Comparison of ENCODE assay signal across 1 cellular context in the genomic region with DNA sequence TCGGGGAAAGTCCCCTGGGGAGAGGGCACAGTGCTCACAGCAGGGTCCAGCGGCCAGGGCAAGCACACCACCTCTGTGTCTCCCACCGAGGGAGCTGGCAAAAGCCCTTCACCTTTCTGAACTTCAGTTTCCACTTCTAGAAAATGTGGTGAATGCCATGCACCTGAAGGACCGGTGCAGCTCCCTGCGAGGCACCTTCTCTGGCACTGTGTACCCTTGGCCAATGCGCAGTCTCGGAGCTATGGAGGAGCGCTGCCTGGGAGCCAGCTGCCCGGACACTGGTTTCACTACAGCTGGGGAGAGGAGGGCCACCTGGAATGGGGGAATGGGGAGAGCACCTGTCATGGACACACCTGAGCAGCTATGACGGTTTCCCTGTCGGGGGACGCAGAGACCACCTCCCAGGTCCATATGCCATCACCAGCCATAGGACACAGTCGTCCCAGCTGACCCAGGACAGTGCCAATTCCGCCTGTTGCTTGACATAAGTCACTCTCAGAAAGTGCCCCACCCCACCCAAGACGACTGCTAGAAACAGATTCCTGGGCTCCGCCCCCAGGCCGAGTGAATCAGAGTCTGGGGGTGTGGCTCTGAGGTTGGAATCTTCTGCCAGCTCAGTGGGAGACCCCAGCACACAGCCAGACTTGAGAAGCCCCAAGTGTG.
TF ChIP-seq lines count a peak whose summit lies in the region.

No MANE protein-coding gene starts in this region.

TF ChIP-seq in HepG2, 621 proteins besides CTCF, POLR2A, EP300 and RAD21 (continued from another document):
- TF ChIP-seq, protein P1, sequence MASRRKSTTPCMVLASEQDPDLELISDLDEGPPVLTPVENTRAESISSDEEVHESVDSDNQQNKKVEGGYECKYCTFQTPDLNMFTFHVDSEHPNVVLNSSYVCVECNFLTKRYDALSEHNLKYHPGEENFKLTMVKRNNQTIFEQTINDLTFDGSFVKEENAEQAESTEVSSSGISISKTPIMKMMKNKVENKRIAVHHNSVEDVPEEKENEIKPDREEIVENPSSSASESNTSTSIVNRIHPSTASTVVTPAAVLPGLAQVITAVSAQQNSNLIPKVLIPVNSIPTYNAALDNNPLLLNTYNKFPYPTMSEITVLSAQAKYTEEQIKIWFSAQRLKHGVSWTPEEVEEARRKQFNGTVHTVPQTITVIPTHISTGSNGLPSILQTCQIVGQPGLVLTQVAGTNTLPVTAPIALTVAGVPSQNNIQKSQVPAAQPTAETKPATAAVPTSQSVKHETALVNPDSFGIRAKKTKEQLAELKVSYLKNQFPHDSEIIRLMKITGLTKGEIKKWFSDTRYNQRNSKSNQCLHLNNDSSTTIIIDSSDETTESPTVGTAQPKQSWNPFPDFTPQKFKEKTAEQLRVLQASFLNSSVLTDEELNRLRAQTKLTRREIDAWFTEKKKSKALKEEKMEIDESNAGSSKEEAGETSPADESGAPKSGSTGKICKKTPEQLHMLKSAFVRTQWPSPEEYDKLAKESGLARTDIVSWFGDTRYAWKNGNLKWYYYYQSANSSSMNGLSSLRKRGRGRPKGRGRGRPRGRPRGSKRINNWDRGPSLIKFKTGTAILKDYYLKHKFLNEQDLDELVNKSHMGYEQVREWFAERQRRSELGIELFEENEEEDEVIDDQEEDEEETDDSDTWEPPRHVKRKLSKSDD (CRISPR knock-in tag; IDR thresholded peaks at IDR 0.05; ENCODE audit: low read depth) = no peak
- TF ChIP-seq ZNF143 (CRISPR knock-in tag; IDR thresholded peaks at IDR 0.05) = no peak
- no peak for TF ChIP-seq AGO2 (optimal IDR thresholded peaks at IDR 0.05; ENCODE audit: low read depth, low read length)
- no peak for TF ChIP-seq ZSCAN21 (CRISPR knock-in tag; IDR thresholded peaks at IDR 0.05; ENCODE audit: borderline replicate concordance)
- no peak for TF ChIP-seq ZNF772 (CRISPR knock-in tag; IDR thresholded peaks at IDR 0.05)
- no peak for TF ChIP-seq ZNF367 (CRISPR knock-in tag; IDR thresholded peaks at IDR 0.05; ENCODE audit: borderline replicate concordance)
- TF ChIP-seq, protein P2, sequence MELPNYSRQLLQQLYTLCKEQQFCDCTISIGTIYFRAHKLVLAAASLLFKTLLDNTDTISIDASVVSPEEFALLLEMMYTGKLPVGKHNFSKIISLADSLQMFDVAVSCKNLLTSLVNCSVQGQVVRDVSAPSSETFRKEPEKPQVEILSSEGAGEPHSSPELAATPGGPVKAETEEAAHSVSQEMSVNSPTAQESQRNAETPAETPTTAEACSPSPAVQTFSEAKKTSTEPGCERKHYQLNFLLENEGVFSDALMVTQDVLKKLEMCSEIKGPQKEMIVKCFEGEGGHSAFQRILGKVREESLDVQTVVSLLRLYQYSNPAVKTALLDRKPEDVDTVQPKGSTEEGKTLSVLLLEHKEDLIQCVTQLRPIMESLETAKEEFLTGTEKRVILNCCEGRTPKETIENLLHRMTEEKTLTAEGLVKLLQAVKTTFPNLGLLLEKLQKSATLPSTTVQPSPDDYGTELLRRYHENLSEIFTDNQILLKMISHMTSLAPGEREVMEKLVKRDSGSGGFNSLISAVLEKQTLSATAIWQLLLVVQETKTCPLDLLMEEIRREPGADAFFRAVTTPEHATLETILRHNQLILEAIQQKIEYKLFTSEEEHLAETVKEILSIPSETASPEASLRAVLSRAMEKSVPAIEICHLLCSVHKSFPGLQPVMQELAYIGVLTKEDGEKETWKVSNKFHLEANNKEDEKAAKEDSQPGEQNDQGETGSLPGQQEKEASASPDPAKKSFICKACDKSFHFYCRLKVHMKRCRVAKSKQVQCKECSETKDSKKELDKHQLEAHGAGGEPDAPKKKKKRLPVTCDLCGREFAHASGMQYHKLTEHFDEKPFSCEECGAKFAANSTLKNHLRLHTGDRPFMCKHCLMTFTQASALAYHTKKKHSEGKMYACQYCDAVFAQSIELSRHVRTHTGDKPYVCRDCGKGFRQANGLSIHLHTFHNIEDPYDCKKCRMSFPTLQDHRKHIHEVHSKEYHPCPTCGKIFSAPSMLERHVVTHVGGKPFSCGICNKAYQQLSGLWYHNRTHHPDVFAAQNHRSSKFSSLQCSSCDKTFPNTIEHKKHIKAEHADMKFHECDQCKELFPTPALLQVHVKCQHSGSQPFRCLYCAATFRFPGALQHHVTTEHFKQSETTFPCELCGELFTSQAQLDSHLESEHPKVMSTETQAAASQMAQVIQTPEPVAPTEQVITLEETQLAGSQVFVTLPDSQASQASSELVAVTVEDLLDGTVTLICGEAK (IDR thresholded peaks at IDR 0.05) = no peak
- TF ChIP-seq, protein P2 (CRISPR knock-in tag; IDR thresholded peaks at IDR 0.05) = no peak
- no peak for TF ChIP-seq ZNF430 (CRISPR knock-in tag; IDR thresholded peaks at IDR 0.05)
- no peak for TF ChIP-seq ZNF556 (CRISPR knock-in tag; IDR thresholded peaks at IDR 0.05; ENCODE audit: borderline replicate concordance)
- no peak for TF ChIP-seq ZIK1 (CRISPR knock-in tag; IDR thresholded peaks at IDR 0.05; ENCODE audit: borderline replicate concordance, low read depth)
- TF ChIP-seq, protein P3, sequence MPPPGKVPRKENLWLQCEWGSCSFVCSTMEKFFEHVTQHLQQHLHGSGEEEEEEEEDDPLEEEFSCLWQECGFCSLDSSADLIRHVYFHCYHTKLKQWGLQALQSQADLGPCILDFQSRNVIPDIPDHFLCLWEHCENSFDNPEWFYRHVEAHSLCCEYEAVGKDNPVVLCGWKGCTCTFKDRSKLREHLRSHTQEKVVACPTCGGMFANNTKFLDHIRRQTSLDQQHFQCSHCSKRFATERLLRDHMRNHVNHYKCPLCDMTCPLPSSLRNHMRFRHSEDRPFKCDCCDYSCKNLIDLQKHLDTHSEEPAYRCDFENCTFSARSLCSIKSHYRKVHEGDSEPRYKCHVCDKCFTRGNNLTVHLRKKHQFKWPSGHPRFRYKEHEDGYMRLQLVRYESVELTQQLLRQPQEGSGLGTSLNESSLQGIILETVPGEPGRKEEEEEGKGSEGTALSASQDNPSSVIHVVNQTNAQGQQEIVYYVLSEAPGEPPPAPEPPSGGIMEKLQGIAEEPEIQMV (CRISPR knock-in tag; IDR thresholded peaks at IDR 0.05; ENCODE audit: low read depth) = no peak
- TF ChIP-seq, protein P4, sequence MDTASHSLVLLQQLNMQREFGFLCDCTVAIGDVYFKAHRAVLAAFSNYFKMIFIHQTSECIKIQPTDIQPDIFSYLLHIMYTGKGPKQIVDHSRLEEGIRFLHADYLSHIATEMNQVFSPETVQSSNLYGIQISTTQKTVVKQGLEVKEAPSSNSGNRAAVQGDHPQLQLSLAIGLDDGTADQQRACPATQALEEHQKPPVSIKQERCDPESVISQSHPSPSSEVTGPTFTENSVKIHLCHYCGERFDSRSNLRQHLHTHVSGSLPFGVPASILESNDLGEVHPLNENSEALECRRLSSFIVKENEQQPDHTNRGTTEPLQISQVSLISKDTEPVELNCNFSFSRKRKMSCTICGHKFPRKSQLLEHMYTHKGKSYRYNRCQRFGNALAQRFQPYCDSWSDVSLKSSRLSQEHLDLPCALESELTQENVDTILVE (CRISPR knock-in tag; IDR thresholded peaks at IDR 0.05) = no peak
